Comparison of ENCODE assay signal across 14 cellular contexts in genomic region chr7:107613948-107614347, GRCh38. TPM values are rescaled to one million over a fixed set of nuclear protein-coding genes. Genes with fewer than 3 reads are reported as not detected.
DNase-seq lines count a peak whose midpoint lies in the region; ATAC-seq and TF ChIP-seq lines count a peak whose summit lies in the region.
"Had no signal": no experiment of that assay in that cellular context is flagged by ENCODE, and none has a peak within 500 bp of the region (broad histone marks: within the 10 kb centered on the region; RNA-seq: fewer than 3 reads in every experiment).

No MANE protein-coding gene starts in this region.

- H3K4me2 ChIP-seq in SK-N-SH (peak overlapping the region; percentile 35), skeletal muscle satellite cell (ENCODE audit: low read length) (peak overlapping the region; percentile 28)

- no peaks in the 10 kb centered on the region for H3K4me1 Mint-ChIP-seq in activated T-cell treated with anti-CD3 and anti-CD28 coated beads, Interleukin-2, amount 50 U/mL, for 24 hours (ENCODE audit: low read depth)
- no peaks in the 10 kb centered on the region for H3K4me1 Mint-ChIP-seq in activated T-cell treated with anti-CD3 and anti-CD28 coated beads, Interleukin-2, amount 50 U/mL, for 4 hours (ENCODE audit: low read depth)

- H2AFZ ChIP-seq in SK-N-SH (ENCODE audit: low read depth), result no peak overlapping the region

- H3K36me3 Mint-ChIP-seq in activated T-cell treated with anti-CD3 and anti-CD28 coated beads, Interleukin-2, amount 50 U/mL, for 24 hours (ENCODE audit: low read depth), result peaks cover 47% of the 10 kb centered on the region
- H3K36me3 Mint-ChIP-seq in activated T-cell treated with anti-CD3 and anti-CD28 coated beads, Interleukin-2, amount 50 U/mL, for 4 hours (ENCODE audit: insufficient read depth), result peaks cover 18% of the 10 kb centered on the region

- no peak for TF ChIP-seq RAD21 in SK-N-SH (IDR thresholded peaks at IDR 0.05; ENCODE audit: low read length)

- ATAC-seq in activated T-cell treated with anti-CD3 and anti-CD28 coated beads, Interleukin-2, amount 50 U/mL, for 4 hours, result no peak
- no peak for ATAC-seq in GM21576 (IDR thresholded peaks at IDR 0.05; ENCODE audit: unreplicated experiment)
- ATAC-seq: HCT116, Right ventricle myocardium inferior had no signal

- H4K20me1 ChIP-seq in SK-N-SH (ENCODE audit: insufficient read depth), result no peaks in the 10 kb centered on the region

- peaks cover 11% of the 10 kb centered on the region for H3F3A ChIP-seq in SK-N-SH (replicated peaks; ENCODE audit: insufficient read depth)

- H3K4me1 ChIP-seq in SK-N-SH (ENCODE audit: control insufficient read depth in 1 of 2, insufficient read depth in 2 of 2, low read depth in 1 of 2, low read length in 1 of 2), result peaks cover 20 to 28% of the 10 kb centered on the region in 2 experiments
- H3K4me1 ChIP-seq in skeletal muscle satellite cell (ENCODE audit: control insufficient read depth, insufficient read depth, low read length), result peaks cover 10% of the 10 kb centered on the region
- H3K4me1 ChIP-seq: Caco-2 had no signal

- H3K9ac ChIP-seq in SK-N-SH (no peak overlapping the region), skeletal muscle satellite cell (ENCODE audit: low read depth, low read length) (no peak overlapping the region)

- no peaks in the 10 kb centered on the region for H3K9me2 ChIP-seq in SK-N-SH

- no peak for TF ChIP-seq EP300 in SK-N-SH (IDR thresholded peaks at IDR 0.05; ENCODE audit: borderline replicate concordance in 1 of 2, low read depth in 1 of 2, low read length in 1 of 2)

- H3K4me3 ChIP-seq in SK-N-SH (ENCODE audit: low read depth in 2 of 2, low read length in 1 of 2), result no peak overlapping the region
- H3K4me3 ChIP-seq in fibroblast of mammary gland (ENCODE audit: control insufficient read depth, low read depth, low read length), result no peak overlapping the region
- peak overlapping the region; percentile 7 for H3K4me3 ChIP-seq in skeletal muscle satellite cell (ENCODE audit: low read length)

- H3K27me3 ChIP-seq in SK-N-SH (ENCODE audit: insufficient read depth) (no peaks in the 10 kb centered on the region), skeletal muscle satellite cell (ENCODE audit: control insufficient read depth, insufficient read depth, low read length) (no peaks in the 10 kb centered on the region)

- TF ChIP-seq CTCF in SK-N-SH (IDR thresholded peaks at IDR 0.05), result no peak
- TF ChIP-seq CTCF in fibroblast of mammary gland (conservative IDR thresholded peaks at IDR 0.05; ENCODE audit: control insufficient read depth, insufficient read depth, low read depth, low read length), result no peak

- H3K9me3 ChIP-seq in SK-N-SH, result no peaks in the 10 kb centered on the region
- H3K9me3 ChIP-seq in skeletal muscle satellite cell (replicated peaks; ENCODE audit: low read length), result no peaks in the 10 kb centered on the region
- H3K9me3 ChIP-seq: Caco-2 had no signal

- H3K9me3 Mint-ChIP-seq in activated T-cell treated with anti-CD3 and anti-CD28 coated beads, Interleukin-2, amount 50 U/mL, for 24 hours, result no peaks in the 10 kb centered on the region
- H3K9me3 Mint-ChIP-seq in activated T-cell treated with anti-CD3 and anti-CD28 coated beads, Interleukin-2, amount 50 U/mL, for 4 hours, result no peaks in the 10 kb centered on the region

- no peaks in the 10 kb centered on the region for H3K27me3 Mint-ChIP-seq in activated T-cell treated with anti-CD3 and anti-CD28 coated beads, Interleukin-2, amount 50 U/mL, for 24 hours
- H3K27me3 Mint-ChIP-seq in activated T-cell treated with anti-CD3 and anti-CD28 coated beads, Interleukin-2, amount 50 U/mL, for 4 hours (ENCODE audit: low read depth), result no peaks in the 10 kb centered on the region

- peaks cover 24 to 85% of the 10 kb centered on the region in 2 experiments for H3K36me3 ChIP-seq in SK-N-SH (replicated peaks in 1 of 2; ENCODE audit: control insufficient read depth in 1 of 2, insufficient read depth in 2 of 2, low read length in 1 of 2)
- peaks cover 27% of the 10 kb centered on the region for H3K36me3 ChIP-seq in skeletal muscle satellite cell (ENCODE audit: insufficient read depth, low read length)

- POLR2A ChIA-PET in SK-N-SH (lab: Yijun Ruan, JAX), result no interaction called here

- peak overlapping the region; percentile 38 for H3K27ac Mint-ChIP-seq in activated T-cell treated with anti-CD3 and anti-CD28 coated beads, Interleukin-2, amount 50 U/mL, for 24 hours

- peak overlapping the region; percentile 7 to 39; a peak in 2 of 4 replicates for H3K27ac ChIP-seq in SK-N-SH (ENCODE audit: low read depth in 2 of 2, low read length in 1 of 2)
- H3K27ac ChIP-seq: 22Rv1 had no signal

- DNase-seq in activated T-cell treated with anti-CD3 and anti-CD28 coated beads, Interleukin-2, amount 50 U/mL, for 24 hours, result no peak
- no peak for DNase-seq in activated T-cell treated with anti-CD3 and anti-CD28 coated beads, Interleukin-2, amount 50 U/mL, for 4 hours
- DNase-seq in SK-N-SH (no peak), fibroblast of mammary gland (ENCODE audit: low read depth) (peak; percentile 30), activated gamma-delta T cell treated with Interleukin-2 at 50 U/mL for 16 hours (no peak), NCI-H1092 (lab: John Stamatoyannopoulos, UW) (no peak)
- DNase-seq: Caco-2, NCI-H2107 had no signal

- H3K79me2 ChIP-seq in SK-N-SH (ENCODE audit: insufficient read depth), result 0 out of 2 replicates have a peak, but pooled peaks cover 7% of the 10 kb centered on the region

- CTCF ChIA-PET in SK-N-SH (lab: Yijun Ruan, JAX), result interaction anchor here (1.0 kb wide), 1 partner anchor 34 kb away, joined by 3 read pairs; the partner anchor contains the start of gene BCAP29

- H3K4me3 Mint-ChIP-seq in activated T-cell treated with anti-CD3 and anti-CD28 coated beads, Interleukin-2, amount 50 U/mL, for 24 hours, result no peak overlapping the region
- no peak overlapping the region for H3K4me3 Mint-ChIP-seq in activated T-cell treated with anti-CD3 and anti-CD28 coated beads, Interleukin-2, amount 50 U/mL, for 4 hours

TF ChIP-seq in SK-N-SH, 30 proteins besides CTCF, POLR2A, EP300 and RAD21 (continues in another document):
- TF ChIP-seq ELF1 (IDR thresholded peaks at IDR 0.05), result no peak
- TF ChIP-seq SIN3A (IDR thresholded peaks at IDR 0.05; ENCODE audit: borderline replicate concordance, low read depth, low read length), result no peak
- TF ChIP-seq ZBTB33 (IDR thresholded peaks at IDR 0.05; ENCODE audit: borderline replicate concordance, low read depth), result no peak
- TF ChIP-seq NRF1 (IDR thresholded peaks at IDR 0.05; ENCODE audit: low read depth, low read length), result no peak
- no peak for TF ChIP-seq RXRA (IDR thresholded peaks at IDR 0.05; ENCODE audit: borderline replicate concordance, low read depth)
- TF ChIP-seq IRF3 (IDR thresholded peaks at IDR 0.05; ENCODE audit: low read depth, low read length), result no peak
- no peak for TF ChIP-seq RCOR1 (IDR thresholded peaks at IDR 0.05; ENCODE audit: low read length)

RNA-seq across cellular contexts. Expression of gene BCAP29, which starts 33.9 kb away (rescaled TPM):
- total RNA-seq in activated T-cell treated with anti-CD3 and anti-CD28 coated beads, Interleukin-2, amount 50 U/mL, for 4 hours, result 10 to 100 TPM; 26.5 to 29.2 (median 27.8) TPM
- 29.2 and 46.2 TPM in 2 replicates for polyA plus RNA-seq in SK-N-SH (2012; rRNA removed)
- 57.5 and 62.3 TPM in 2 replicates for polyA plus RNA-seq in SK-N-SH (2012; cell fraction: cytosol; rRNA removed)
- polyA plus RNA-seq in SK-N-SH (2012; cell fraction: nucleus; rRNA removed), result 19.1 and 27.5 TPM in 2 replicates
- total RNA-seq in skeletal muscle satellite cell (2012; rRNA removed), result 82.3 and 87.2 TPM in 2 replicates

RNA-seq across cellular contexts. Expression of gene SLC26A4, which starts 46.7 kb away (rescaled TPM):
- total RNA-seq in activated T-cell treated with anti-CD3 and anti-CD28 coated beads, Interleukin-2, amount 50 U/mL, for 4 hours, result 1 to 10 TPM in 1 of 3 donors, under 1 TPM in 2; 0.68 to 2.0 (median 0.71) TPM
- 0.61 and 0.78 TPM in 2 replicates for polyA plus RNA-seq in SK-N-SH (2012; rRNA removed)
- polyA plus RNA-seq in SK-N-SH (2012; cell fraction: cytosol; rRNA removed), result 0.70 and 1.00 TPM in 2 replicates
- 0.39 and 0.49 TPM in 2 replicates for polyA plus RNA-seq in SK-N-SH (2012; cell fraction: nucleus; rRNA removed)
- total RNA-seq in skeletal muscle satellite cell (2012; rRNA removed), result 0.87 and 2.0 TPM in 2 replicates
- total RNA-seq: Caco-2, HT-29 had no signal

RNA-seq across cellular contexts. Expression of gene DUS4L, which starts 50.2 kb away (rescaled TPM):
- 10 to 100 TPM in 1 of 3 donors, 1 to 10 TPM in 2; 9.5 to 11.6 (median 9.5) TPM for total RNA-seq in activated T-cell treated with anti-CD3 and anti-CD28 coated beads, Interleukin-2, amount 50 U/mL, for 4 hours
- polyA plus RNA-seq in SK-N-SH (2012; rRNA removed), result 9.7 and 11.5 TPM in 2 replicates
- polyA plus RNA-seq in SK-N-SH (2012; cell fraction: cytosol; rRNA removed), result 12.1 and 16.3 TPM in 2 replicates
- 11.8 and 18.8 TPM in 2 replicates for polyA plus RNA-seq in SK-N-SH (2012; cell fraction: nucleus; rRNA removed)
- total RNA-seq in skeletal muscle satellite cell (2012; rRNA removed), result 5.9 and 7.1 TPM in 2 replicates

RNA-seq across cellular contexts. Expression of gene COG5, which starts 50.2 kb away (rescaled TPM):
- total RNA-seq in activated T-cell treated with anti-CD3 and anti-CD28 coated beads, Interleukin-2, amount 50 U/mL, for 4 hours, result 10 to 100 TPM; 30.3 to 40.9 (median 40.0) TPM
- 21.2 and 28.6 TPM in 2 replicates for polyA plus RNA-seq in SK-N-SH (2012; rRNA removed)
- polyA plus RNA-seq in SK-N-SH (2012; cell fraction: cytosol; rRNA removed), result 26.1 and 31.4 TPM in 2 replicates
- 22.1 and 34.2 TPM in 2 replicates for polyA plus RNA-seq in SK-N-SH (2012; cell fraction: nucleus; rRNA removed)
- total RNA-seq in skeletal muscle satellite cell (2012; rRNA removed), result 21.0 and 21.8 TPM in 2 replicates
